ENCODE assay signal across 10 cellular contexts in the genomic region with DNA sequence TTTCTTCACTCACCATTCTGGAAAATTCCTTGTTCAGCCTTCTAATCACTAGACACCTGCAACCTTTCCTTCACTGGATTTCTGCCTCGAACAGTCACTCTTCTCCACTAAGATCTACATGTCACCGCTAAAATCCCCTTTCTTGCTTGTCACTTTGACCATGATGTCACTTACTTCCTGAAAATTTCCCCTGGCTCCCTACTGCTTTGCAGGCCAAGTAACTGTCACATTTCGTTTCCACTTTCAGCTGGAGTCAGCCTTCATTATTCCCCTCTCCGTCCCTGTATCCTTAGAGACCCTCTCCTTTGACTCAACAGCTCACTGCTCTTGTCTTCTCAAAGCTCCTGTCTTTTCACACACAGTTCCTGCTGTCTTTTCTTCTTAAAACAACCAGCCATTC.
A peak's percentile ranks its signal among the peaks of the same experiment; 100 is the strongest.
DNase-seq lines count a peak whose midpoint lies in the region; ATAC-seq lines count a peak whose summit lies in the region.
"Had no signal": no experiment of that assay in that cellular context is flagged by ENCODE, and none has a peak within 500 bp of the region (broad histone marks: within the 10 kb centered on the region; RNA-seq: fewer than 3 reads in every experiment).

No MANE protein-coding gene starts in this region.

- peak overlapping the region; percentile 50 for H3K4me3 ChIP-seq in GM08714 (ENCODE audit: low read length)
- H3K4me3 ChIP-seq: HAP-1 had no signal

- no peak overlapping the region for H3K27ac ChIP-seq in caudate nucleus (ENCODE audit: low read depth, low read length)

- ATAC-seq in GM19395 (IDR thresholded peaks at IDR 0.05; ENCODE audit: unreplicated experiment) (peak; percentile 84), HG02852 (IDR thresholded peaks at IDR 0.05; ENCODE audit: unreplicated experiment) (peak; percentile 99), HG03520 (IDR thresholded peaks at IDR 0.05; ENCODE audit: unreplicated experiment) (peak; percentile 75)

- DNase-seq in NCI-H446 (lab: John Stamatoyannopoulos, UW) (no peak), NCI-H1694 (lab: John Stamatoyannopoulos, UW) (no peak), caudate nucleus (lab: John Stamatoyannopoulos, UW) (no peak), DMS 273 treated with DMSO at 0.1 percent for 48 hours (lab: John Stamatoyannopoulos, UW) (no peak)
- DNase-seq: MM.1S had no signal
